In genomic region chr12:81078469-81079196, GRCh38 we compare ENCODE assay signal across 9 cellular contexts. TPM values are rescaled to one million over a fixed set of nuclear protein-coding genes. Genes with fewer than 3 reads are reported as not detected.
DNase-seq lines count a peak whose midpoint lies in the region; ATAC-seq lines count a peak whose summit lies in the region.
"Had no signal": no experiment of that assay in that cellular context is flagged by ENCODE, and none has a peak within 500 bp of the region (broad histone marks: within the 10 kb centered on the region; RNA-seq: fewer than 3 reads in every experiment).

No MANE protein-coding gene starts in this region.

- DNase-seq in dermis blood vessel endothelial cell (peak; percentile 79), left kidney (ENCODE audit: low read depth, low spot score) (peak; percentile 26), DMS 273 treated with DMSO at 0.1 percent for 48 hours (lab: John Stamatoyannopoulos, UW) (no peak)
- no peak for DNase-seq in activated CD4-positive, alpha-beta T cell treated with anti-CD3 and anti-CD28 coated beads for 48 hours
- DNase-seq: NCI-H1092 treated with DMSO at 0.1 percent for 48 hours had no signal

- H3K9me3 ChIP-seq in HUES6 (ENCODE audit: control insufficient read depth, insufficient read depth, low read depth, low read length) (no peaks in the 10 kb centered on the region), subcutaneous abdominal adipose tissue (ENCODE audit: control insufficient read depth in 5 of 5, low read length in 5 of 5) (no peaks in the 10 kb centered on the region)

- ATAC-seq in HG02938 (IDR thresholded peaks at IDR 0.05; ENCODE audit: unreplicated experiment) (no peak), GM21825 (IDR thresholded peaks at IDR 0.05; ENCODE audit: unreplicated experiment) (no peak)

- H3K9ac ChIP-seq in HUES6 (ENCODE audit: low read length) = peak overlapping the region; percentile 85
- peak overlapping the region; percentile 64 to 88 (median 73) for H3K9ac ChIP-seq in subcutaneous abdominal adipose tissue (ENCODE audit: low read length in 5 of 5)

- H3K4me1 ChIP-seq in HUES6 (ENCODE audit: control insufficient read depth, insufficient read depth, low read length) = peaks cover 47% of the 10 kb centered on the region
- peaks cover 0 to 51% (median 40%) of the 10 kb centered on the region in 5 donors for H3K4me1 ChIP-seq in subcutaneous abdominal adipose tissue (ENCODE audit: control insufficient read depth in 5 of 5, insufficient read depth in 5 of 5, low read length in 5 of 5)

- H3K27ac ChIP-seq in HUES6 (ENCODE audit: low read depth, low read length) (peak overlapping the region; percentile 39; the same call in 1 of the 2 replicates), subcutaneous abdominal adipose tissue (ENCODE audit: low read depth, low read length) (peak overlapping the region; percentile 93)

- H3K27me3 ChIP-seq in HUES6 (ENCODE audit: control insufficient read depth, insufficient read depth, low read length) = no peaks in the 10 kb centered on the region
- H3K27me3 ChIP-seq in subcutaneous abdominal adipose tissue (ENCODE audit: control insufficient read depth in 5 of 5, insufficient read depth in 4 of 5, low read length in 5 of 5) = peaks cover 0 to 4% (median 0%) of the 10 kb centered on the region in 5 donors

- H3K36me3 ChIP-seq in HUES6 (ENCODE audit: control insufficient read depth, insufficient read depth, low read length) (no peaks in the 10 kb centered on the region), subcutaneous abdominal adipose tissue (ENCODE audit: control insufficient read depth in 5 of 5, insufficient read depth in 5 of 5, low read length in 5 of 5) (no peaks in the 10 kb centered on the region)

- H3K4me3 ChIP-seq in HUES6 (ENCODE audit: low read depth, low read length) = peak overlapping the region; percentile 91
- peak overlapping the region; percentile 69 to 89 (median 84) for H3K4me3 ChIP-seq in subcutaneous abdominal adipose tissue (ENCODE audit: low read depth in 1 of 5, low read length in 5 of 5)

RNA-seq across cellular contexts. Expression of gene ACSS3, which starts 0.8 kb away (rescaled TPM):
- 0.37 and 1.0 TPM in 2 replicates for total RNA-seq in dermis blood vessel endothelial cell

Comparison
In these comparisons a context has a peak if more than half of its experiments do, and no peak if none do; other contexts are left out.
1. DNase-seq: peak in dermis blood vessel endothelial cell (single experiment) and left kidney (single experiment); none in activated CD4-positive, alpha-beta T cell treated with anti-CD3 and anti-CD28 coated beads for 48 hours (single experiment) and DMS 273 treated with DMSO at 0.1 percent for 48 hours (single experiment).